Comparison of ENCODE assay signal across 9 cellular contexts in the genomic region with DNA sequence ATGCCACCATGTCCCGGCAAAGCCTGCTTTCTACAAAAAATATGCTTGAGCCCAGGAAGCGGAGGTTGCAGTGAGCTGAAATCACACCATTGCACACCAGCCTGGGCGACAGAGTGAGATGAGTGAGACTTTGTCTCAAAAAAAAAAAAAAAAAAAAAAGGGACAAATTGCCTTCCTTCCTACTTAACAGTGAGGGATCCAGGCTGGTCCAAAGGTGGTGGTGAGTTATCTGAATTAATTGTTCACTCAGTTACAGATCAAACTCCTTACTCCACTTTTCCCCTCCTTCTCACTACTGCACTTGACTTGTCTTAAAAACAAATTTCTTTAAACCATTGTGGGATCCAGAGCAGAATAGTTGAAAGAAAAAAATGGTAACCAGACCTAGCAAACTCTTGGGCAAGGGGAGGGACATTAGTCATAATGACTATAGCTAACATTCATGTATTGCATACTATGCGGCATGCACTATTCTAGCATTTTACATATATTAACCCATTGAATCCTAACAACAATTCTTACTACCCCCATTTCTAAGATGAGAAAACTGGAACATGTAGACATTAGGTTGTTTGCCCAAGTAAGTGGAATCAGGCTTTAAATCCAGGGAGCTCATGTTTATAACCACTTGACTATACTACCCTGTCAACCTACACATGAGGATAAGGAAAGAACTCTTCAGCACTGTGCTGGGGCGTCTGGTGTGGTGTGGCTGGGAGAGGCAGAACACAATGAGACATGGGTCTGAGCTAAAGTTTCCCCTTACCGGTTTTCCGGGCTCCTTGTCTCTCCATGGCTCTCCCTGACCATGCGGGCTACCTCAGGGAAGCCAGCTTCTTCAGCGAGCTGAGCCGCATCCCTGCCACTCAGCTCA. TPM values are rescaled to one million over a fixed set of nuclear protein-coding genes. Genes with fewer than 3 reads are reported as not detected.
DNase-seq lines count a peak whose midpoint lies in the region; ATAC-seq, FAIRE-seq and TF ChIP-seq lines count a peak whose summit lies in the region.
"Had no signal": no experiment of that assay in that cellular context is flagged by ENCODE, and none has a peak within 500 bp of the region (broad histone marks: within the 10 kb centered on the region; RNA-seq: fewer than 3 reads in every experiment).

No MANE protein-coding gene starts in this region.

- CTCF ChIA-PET in activated CD8-positive, alpha-beta memory T cell treated with anti-CD3 and anti-CD28 coated beads, Interleukin-2, amount 10 ng/mL, durations not matched to agents 7 days and 5 days (lab: Charles Lee), result interaction anchor here (0.6 to 4.1 kb wide), 5 partner anchors 10 to 167 kb away, joined by 4 to 39 read pairs (median 11); a partner anchor contains a TSS

- no peaks in the 10 kb centered on the region for H3K9me3 Mint-ChIP-seq in activated CD8-positive, alpha-beta memory T cell treated with anti-CD3 and anti-CD28 coated beads, Interleukin-2, amount 10 ng/mL, durations not matched to agents 7 days and 5 days (ENCODE audit: low read depth)
- no peaks in the 10 kb centered on the region for H3K9me3 Mint-ChIP-seq in activated naive CD8-positive, alpha-beta T cell treated with anti-CD3 and anti-CD28 coated beads, Interleukin-2, amount 10 ng/mL, durations not matched to agents 7 days and 5 days

- H3K4me3 ChIP-seq in kidney (ENCODE audit: low read length in 2 of 2), result peak overlapping the region; percentile 94
- peak overlapping the region; percentile 91 for H3K4me3 ChIP-seq in thymus (ENCODE audit: low read length)

- H3K36me3 ChIP-seq in kidney (ENCODE audit: control insufficient read depth in 1 of 2, insufficient read depth in 2 of 2, low read length in 2 of 2), result peaks cover 9 to 12% of the 10 kb centered on the region in 2 donors
- H3K36me3 ChIP-seq in thymus (ENCODE audit: control insufficient read depth, insufficient read depth), result peaks cover 17% of the 10 kb centered on the region

- DNase-seq in activated CD8-positive, alpha-beta memory T cell treated with anti-CD3 and anti-CD28 coated beads, Interleukin-2, amount 10 ng/mL, durations not matched to agents 7 days and 5 days, result no peak
- no peak for DNase-seq in activated CD8-positive, alpha-beta memory T cell treated with anti-CD3 and anti-CD28 coated beads, Interleukin-2, amount 50 U/mL, for 4 hours
- no peak for DNase-seq in activated naive CD8-positive, alpha-beta T cell treated with anti-CD3 and anti-CD28 coated beads, Interleukin-2, amount 10 ng/mL, durations not matched to agents 7 days and 5 days
- DNase-seq in kidney, result no peak
- no peak for DNase-seq in hippocampal formation (lab: John Stamatoyannopoulos, UW)
- DNase-seq in HK-2 (ENCODE audit: unreplicated experiment), result no peak
- DNase-seq: NCI-H1105 treated with DMSO at 0.1 percent for 48 hours had no signal

- H3K27me3 Mint-ChIP-seq in activated CD8-positive, alpha-beta memory T cell treated with anti-CD3 and anti-CD28 coated beads, Interleukin-2, amount 10 ng/mL, durations not matched to agents 7 days and 5 days, result no peaks in the 10 kb centered on the region
- no peaks in the 10 kb centered on the region for H3K27me3 Mint-ChIP-seq in activated naive CD8-positive, alpha-beta T cell treated with anti-CD3 and anti-CD28 coated beads, Interleukin-2, amount 10 ng/mL, durations not matched to agents 7 days and 5 days

- peak overlapping the region in 1 of 2 donors; percentile 77 for H3K9ac ChIP-seq in kidney (ENCODE audit: low read length in 2 of 2)

- ATAC-seq in activated CD8-positive, alpha-beta memory T cell treated with anti-CD3 and anti-CD28 coated beads, Interleukin-2, amount 10 ng/mL, durations not matched to agents 7 days and 5 days, result no peak
- no peak for ATAC-seq in activated naive CD8-positive, alpha-beta T cell treated with anti-CD3 and anti-CD28 coated beads, Interleukin-2, amount 10 ng/mL, durations not matched to agents 7 days and 5 days (ENCODE audit: low read depth)
- ATAC-seq in GM21717 (IDR thresholded peaks at IDR 0.05; ENCODE audit: unreplicated experiment), result no peak

- H3K4me1 ChIP-seq in kidney (ENCODE audit: control insufficient read depth in 1 of 2, insufficient read depth in 1 of 2, low read depth in 1 of 2, low read length in 2 of 2) (peaks cover 40 to 41% of the 10 kb centered on the region in 2 donors), thymus (ENCODE audit: control insufficient read depth, insufficient read depth, low read length) (peaks cover 48% of the 10 kb centered on the region)

- intact Hi-C loops in kidney (cut with DNase I), result no loop called here

- H3K9me3 ChIP-seq in kidney (ENCODE audit: control insufficient read depth in 1 of 2, low read length in 2 of 2) (no peaks in the 10 kb centered on the region), thymus (ENCODE audit: control insufficient read depth) (no peaks in the 10 kb centered on the region)

- FAIRE-seq in kidney (lab: Jason Lieb, UNC), result no peak

- POLR2A ChIA-PET in activated naive CD8-positive, alpha-beta T cell treated with anti-CD3 and anti-CD28 coated beads, Interleukin-2, amount 10 ng/mL, durations not matched to agents 7 days and 5 days (lab: Charles Lee), result interaction anchor here (0.7 to 7.0 kb wide), 10 partner anchors 10 to 180 kb away, joined by 3 to 138 read pairs (median 5); a partner anchor contains a TSS

- H3K27me3 ChIP-seq in thymus (ENCODE audit: control insufficient read depth, insufficient read depth), result no peaks in the 10 kb centered on the region

- H3K36me3 Mint-ChIP-seq in activated CD8-positive, alpha-beta memory T cell treated with anti-CD3 and anti-CD28 coated beads, Interleukin-2, amount 10 ng/mL, durations not matched to agents 7 days and 5 days, result peaks cover 61% of the 10 kb centered on the region
- H3K36me3 Mint-ChIP-seq in activated naive CD8-positive, alpha-beta T cell treated with anti-CD3 and anti-CD28 coated beads, Interleukin-2, amount 10 ng/mL, durations not matched to agents 7 days and 5 days, result peaks cover 55% of the 10 kb centered on the region

- H3K4me1 Mint-ChIP-seq in activated CD8-positive, alpha-beta memory T cell treated with anti-CD3 and anti-CD28 coated beads, Interleukin-2, amount 10 ng/mL, durations not matched to agents 7 days and 5 days, result peaks cover 75% of the 10 kb centered on the region
- peaks cover 52% of the 10 kb centered on the region for H3K4me1 Mint-ChIP-seq in activated naive CD8-positive, alpha-beta T cell treated with anti-CD3 and anti-CD28 coated beads, Interleukin-2, amount 10 ng/mL, durations not matched to agents 7 days and 5 days

- H3K27ac ChIP-seq in kidney (ENCODE audit: low read depth in 2 of 2, low read length in 2 of 2) (peak overlapping the region; percentile 85 to 97), thymus (ENCODE audit: low read depth) (peak overlapping the region; percentile 97)

- H3K4me3 Mint-ChIP-seq in activated CD8-positive, alpha-beta memory T cell treated with anti-CD3 and anti-CD28 coated beads, Interleukin-2, amount 10 ng/mL, durations not matched to agents 7 days and 5 days, result peak overlapping the region; percentile 90
- H3K4me3 Mint-ChIP-seq in activated naive CD8-positive, alpha-beta T cell treated with anti-CD3 and anti-CD28 coated beads, Interleukin-2, amount 10 ng/mL, durations not matched to agents 7 days and 5 days, result peak overlapping the region; percentile 96

- TF ChIP-seq CTCF in kidney (IDR thresholded peaks at IDR 0.05; ENCODE audit: borderline replicate concordance, extremely low read depth, insufficient read depth), result no peak

- 84% methylated on average over 10 of the region's 10 CpGs for WGBS in thymus

- peak overlapping the region; percentile 95 for H3K27ac Mint-ChIP-seq in activated CD8-positive, alpha-beta memory T cell treated with anti-CD3 and anti-CD28 coated beads, Interleukin-2, amount 10 ng/mL, durations not matched to agents 7 days and 5 days
- peak overlapping the region; percentile 98 for H3K27ac Mint-ChIP-seq in activated naive CD8-positive, alpha-beta T cell treated with anti-CD3 and anti-CD28 coated beads, Interleukin-2, amount 10 ng/mL, durations not matched to agents 7 days and 5 days

RNA-seq across cellular contexts. Expression of a gene that starts 1.5 kb away (rescaled TPM):
- 10 to 100 TPM; 34.9 to 41.6 TPM for total RNA-seq in activated CD8-positive, alpha-beta memory T cell treated with anti-CD3 and anti-CD28 coated beads, Interleukin-2, amount 10 ng/mL, durations not matched to agents 7 days and 5 days
- 10 to 100 TPM; 30.7 to 32.0 TPM for total RNA-seq in activated naive CD8-positive, alpha-beta T cell treated with anti-CD3 and anti-CD28 coated beads, Interleukin-2, amount 10 ng/mL, durations not matched to agents 7 days and 5 days
- total RNA-seq in kidney, result 17.7 TPM
- 28.6 TPM for polyA plus RNA-seq in kidney (ENCODE audit: insufficient read depth, low read depth, low replicate concordance)
- polyA plus RNA-seq in thymus, result 13.8 TPM

RNA-seq across cellular contexts. Expression of a gene that starts 2.6 kb away (rescaled TPM):
- 100 to 1,000 TPM; 206 to 236 TPM for total RNA-seq in activated CD8-positive, alpha-beta memory T cell treated with anti-CD3 and anti-CD28 coated beads, Interleukin-2, amount 10 ng/mL, durations not matched to agents 7 days and 5 days
- 100 to 1,000 TPM; 206 to 216 TPM for total RNA-seq in activated naive CD8-positive, alpha-beta T cell treated with anti-CD3 and anti-CD28 coated beads, Interleukin-2, amount 10 ng/mL, durations not matched to agents 7 days and 5 days
- total RNA-seq in kidney, result 130 TPM
- polyA plus RNA-seq in kidney (ENCODE audit: insufficient read depth, low read depth, low replicate concordance) (270 TPM), thymus (169 TPM)

RNA-seq across cellular contexts. Expression of a gene that starts 2.7 kb away (rescaled TPM):
- total RNA-seq in activated CD8-positive, alpha-beta memory T cell treated with anti-CD3 and anti-CD28 coated beads, Interleukin-2, amount 10 ng/mL, durations not matched to agents 7 days and 5 days, result 10 to 100 TPM; 24.7 to 27.2 TPM
- 10 to 100 TPM; 30.7 to 32.2 TPM for total RNA-seq in activated naive CD8-positive, alpha-beta T cell treated with anti-CD3 and anti-CD28 coated beads, Interleukin-2, amount 10 ng/mL, durations not matched to agents 7 days and 5 days
- 26.5 TPM for total RNA-seq in kidney
- polyA plus RNA-seq in kidney (ENCODE audit: insufficient read depth, low read depth, low replicate concordance), result 25.5 TPM
- 16.7 TPM for polyA plus RNA-seq in thymus

RNA-seq across cellular contexts. Expression of a gene that starts 6.5 kb away (rescaled TPM):
- 10 to 100 TPM; 16.1 to 25.0 TPM for total RNA-seq in activated CD8-positive, alpha-beta memory T cell treated with anti-CD3 and anti-CD28 coated beads, Interleukin-2, amount 10 ng/mL, durations not matched to agents 7 days and 5 days
- total RNA-seq in activated naive CD8-positive, alpha-beta T cell treated with anti-CD3 and anti-CD28 coated beads, Interleukin-2, amount 10 ng/mL, durations not matched to agents 7 days and 5 days, result 10 to 100 TPM; 33.8 to 36.4 TPM
- total RNA-seq in kidney, result 15.1 TPM
- polyA plus RNA-seq in kidney (ENCODE audit: insufficient read depth, low read depth, low replicate concordance) (2.5 TPM), thymus (6.5 TPM)

RNA-seq across cellular contexts. Expression of a gene that starts 7.6 kb away (rescaled TPM):
- 1 to 10 TPM; 1.9 to 3.7 TPM for total RNA-seq in activated CD8-positive, alpha-beta memory T cell treated with anti-CD3 and anti-CD28 coated beads, Interleukin-2, amount 10 ng/mL, durations not matched to agents 7 days and 5 days
- 1 to 10 TPM; 3.1 to 4.6 TPM for total RNA-seq in activated naive CD8-positive, alpha-beta T cell treated with anti-CD3 and anti-CD28 coated beads, Interleukin-2, amount 10 ng/mL, durations not matched to agents 7 days and 5 days
- total RNA-seq in kidney, result 4.6 TPM
- 154 TPM for polyA plus RNA-seq in kidney (ENCODE audit: insufficient read depth, low read depth, low replicate concordance)
- 9.1 TPM for polyA plus RNA-seq in thymus
